ENCODE assay signal across 1 cellular context in the genomic region with DNA sequence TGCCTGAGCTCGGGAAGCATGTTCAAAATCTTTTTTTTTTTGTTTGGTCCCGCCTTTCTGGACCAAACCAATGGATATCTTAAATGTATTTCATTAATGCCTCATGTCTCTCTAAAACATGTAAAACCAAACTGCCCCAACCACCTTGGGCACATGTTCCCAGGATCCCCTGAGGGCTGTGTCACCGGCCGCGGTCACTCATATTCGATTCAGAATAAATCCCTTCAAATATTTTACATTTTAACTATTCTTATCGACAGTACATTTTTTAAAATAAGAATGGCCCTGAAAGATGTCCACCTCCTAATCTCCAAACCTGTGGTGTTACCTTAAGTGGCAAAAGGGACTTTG.
TF ChIP-seq lines count a peak whose summit lies in the region.

No MANE protein-coding gene starts in this region.

TF ChIP-seq in K562, 482 proteins besides CTCF, POLR2A, EP300 and RAD21 (continues in another document):
- TF ChIP-seq FOXA1 (IDR thresholded peaks at IDR 0.05; ENCODE audit: borderline replicate concordance) (no peak), PTTG1 (tag; IDR thresholded peaks at IDR 0.05; ENCODE audit: low read depth) (no peak), ETS1 (conservative IDR thresholded peaks at IDR 0.05; ENCODE audit: control insufficient read depth, low read depth, low read length) (no peak), HMG20B (CRISPR knock-in tag; IDR thresholded peaks at IDR 0.05) (no peak), POLR2H (tag; IDR thresholded peaks at IDR 0.05; ENCODE audit: low read depth) (0 out of 2 replicates have a peak, but pooled peaks have one; percentile 35), KAT7 (CRISPR knock-in tag; IDR thresholded peaks at IDR 0.05; ENCODE audit: borderline replicate concordance) (peak; percentile 5; the same call in 1 of the 2 replicates), L3MBTL2 (IDR thresholded peaks at IDR 0.05) (peak; percentile 72), CREB1 (IDR thresholded peaks at IDR 0.05) (no peak), CREB1 (CRISPR knock-in tag; IDR thresholded peaks at IDR 0.05) (no peak), PML (IDR thresholded peaks at IDR 0.05; ENCODE audit: low read length) (0 out of 2 replicates have a peak, but pooled peaks have one; percentile 20), DNMT1 (IDR thresholded peaks at IDR 0.05) (no peak), ARID4B (CRISPR knock-in tag; IDR thresholded peaks at IDR 0.05) (no peak), SMAD4 (CRISPR knock-in tag; conservative IDR thresholded peaks at IDR 0.05) (0 out of 2 replicates have a peak, but pooled peaks have one; percentile 16), CBX1 (IDR thresholded peaks at IDR 0.05; ENCODE audit: low read depth) (no peak), SIX5 (IDR thresholded peaks at IDR 0.05; ENCODE audit: borderline replicate concordance in 1 of 2, insufficient read depth in 1 of 2, low read depth in 1 of 2, low read length in 2 of 2) (no peak), SMAD1 (IDR thresholded peaks at IDR 0.05; ENCODE audit: low read depth, low read length, partially characterized antibody) (no peak), SMAD3 (CRISPR knock-in tag; conservative IDR thresholded peaks at IDR 0.05) (no peak), ZNF639 (CRISPR knock-in tag; conservative IDR thresholded peaks at IDR 0.05 in 1 of 2, IDR thresholded peaks at IDR 0.05 in 1 of 2) (no peak), DMBX1 (CRISPR knock-in tag; IDR thresholded peaks at IDR 0.05; ENCODE audit: borderline replicate concordance) (peak; percentile 41; the same call in 1 of the 2 replicates), HDGF (IDR thresholded peaks at IDR 0.05) (no peak), RBBP5 (IDR thresholded peaks at IDR 0.05; ENCODE audit: borderline replicate concordance, insufficient read depth, low read length, poor library complexity, severe bottlenecking) (no peak), TFAM (CRISPR knock-in tag; conservative IDR thresholded peaks at IDR 0.05) (no peak), ZFX (CRISPR knock-in tag; IDR thresholded peaks at IDR 0.05) (no peak), TEAD4 (IDR thresholded peaks at IDR 0.05; ENCODE audit: low read length) (no peak), TEAD4 (CRISPR knock-in tag; IDR thresholded peaks at IDR 0.05; ENCODE audit: borderline replicate concordance) (no peak), CREBBP (IDR thresholded peaks at IDR 0.05; ENCODE audit: low read depth, low read length) (no peak), HOXB6 (CRISPR knock-in tag; IDR thresholded peaks at IDR 0.05; ENCODE audit: borderline replicate concordance) (no peak), SREBF1 (IDR thresholded peaks at IDR 0.05; ENCODE audit: borderline replicate concordance, low read depth, low read length) (no peak), ZNF79 (CRISPR knock-in tag; IDR thresholded peaks at IDR 0.05; ENCODE audit: low read depth) (no peak), HEY1 (CRISPR knock-in tag; IDR thresholded peaks at IDR 0.05; ENCODE audit: borderline replicate concordance) (no peak), KAT2B (IDR thresholded peaks at IDR 0.05; ENCODE audit: low read depth, low read length) (no peak)
- TF ChIP-seq, protein P1, sequence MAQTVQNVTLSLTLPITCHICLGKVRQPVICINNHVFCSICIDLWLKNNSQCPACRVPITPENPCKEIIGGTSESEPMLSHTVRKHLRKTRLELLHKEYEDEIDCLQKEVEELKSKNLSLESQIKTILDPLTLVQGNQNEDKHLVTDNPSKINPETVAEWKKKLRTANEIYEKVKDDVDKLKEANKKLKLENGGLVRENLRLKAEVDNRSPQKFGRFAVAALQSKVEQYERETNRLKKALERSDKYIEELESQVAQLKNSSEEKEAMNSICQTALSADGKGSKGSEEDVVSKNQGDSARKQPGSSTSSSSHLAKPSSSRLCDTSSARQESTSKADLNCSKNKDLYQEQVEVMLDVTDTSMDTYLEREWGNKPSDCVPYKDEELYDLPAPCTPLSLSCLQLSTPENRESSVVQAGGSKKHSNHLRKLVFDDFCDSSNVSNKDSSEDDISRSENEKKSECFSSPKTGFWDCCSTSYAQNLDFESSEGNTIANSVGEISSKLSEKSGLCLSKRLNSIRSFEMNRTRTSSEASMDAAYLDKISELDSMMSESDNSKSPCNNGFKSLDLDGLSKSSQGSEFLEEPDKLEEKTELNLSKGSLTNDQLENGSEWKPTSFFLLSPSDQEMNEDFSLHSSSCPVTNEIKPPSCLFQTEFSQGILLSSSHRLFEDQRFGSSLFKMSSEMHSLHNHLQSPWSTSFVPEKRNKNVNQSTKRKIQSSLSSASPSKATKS (CRISPR knock-in tag; IDR thresholded peaks at IDR 0.05) = no peak
- TF ChIP-seq, protein P2, sequence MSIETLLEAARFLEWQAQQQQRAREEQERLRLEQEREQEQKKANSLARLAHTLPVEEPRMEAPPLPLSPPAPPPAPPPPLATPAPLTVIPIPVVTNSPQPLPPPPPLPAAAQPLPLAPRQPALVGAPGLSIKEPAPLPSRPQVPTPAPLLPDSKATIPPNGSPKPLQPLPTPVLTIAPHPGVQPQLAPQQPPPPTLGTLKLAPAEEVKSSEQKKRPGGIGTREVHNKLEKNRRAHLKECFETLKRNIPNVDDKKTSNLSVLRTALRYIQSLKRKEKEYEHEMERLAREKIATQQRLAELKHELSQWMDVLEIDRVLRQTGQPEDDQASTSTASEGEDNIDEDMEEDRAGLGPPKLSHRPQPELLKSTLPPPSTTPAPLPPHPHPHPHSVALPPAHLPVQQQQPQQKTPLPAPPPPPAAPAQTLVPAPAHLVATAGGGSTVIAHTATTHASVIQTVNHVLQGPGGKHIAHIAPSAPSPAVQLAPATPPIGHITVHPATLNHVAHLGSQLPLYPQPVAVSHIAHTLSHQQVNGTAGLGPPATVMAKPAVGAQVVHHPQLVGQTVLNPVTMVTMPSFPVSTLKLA (conservative IDR thresholded peaks at IDR 0.05) = peak in 1 of 2 experiments; percentile 62; a peak in 2 of 4 replicates
- TF ChIP-seq, protein P3, sequence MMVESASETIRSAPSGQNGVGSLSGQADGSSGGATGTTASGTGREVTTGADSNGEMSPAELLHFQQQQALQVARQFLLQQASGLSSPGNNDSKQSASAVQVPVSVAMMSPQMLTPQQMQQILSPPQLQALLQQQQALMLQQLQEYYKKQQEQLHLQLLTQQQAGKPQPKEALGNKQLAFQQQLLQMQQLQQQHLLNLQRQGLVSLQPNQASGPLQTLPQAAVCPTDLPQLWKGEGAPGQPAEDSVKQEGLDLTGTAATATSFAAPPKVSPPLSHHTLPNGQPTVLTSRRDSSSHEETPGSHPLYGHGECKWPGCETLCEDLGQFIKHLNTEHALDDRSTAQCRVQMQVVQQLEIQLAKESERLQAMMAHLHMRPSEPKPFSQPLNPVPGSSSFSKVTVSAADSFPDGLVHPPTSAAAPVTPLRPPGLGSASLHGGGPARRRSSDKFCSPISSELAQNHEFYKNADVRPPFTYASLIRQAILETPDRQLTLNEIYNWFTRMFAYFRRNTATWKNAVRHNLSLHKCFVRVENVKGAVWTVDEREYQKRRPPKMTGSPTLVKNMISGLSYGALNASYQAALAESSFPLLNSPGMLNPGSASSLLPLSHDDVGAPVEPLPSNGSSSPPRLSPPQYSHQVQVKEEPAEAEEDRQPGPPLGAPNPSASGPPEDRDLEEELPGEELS (CRISPR knock-in tag; IDR thresholded peaks at IDR 0.05; ENCODE audit: borderline replicate concordance) = no peak
- TF ChIP-seq, protein P4, sequence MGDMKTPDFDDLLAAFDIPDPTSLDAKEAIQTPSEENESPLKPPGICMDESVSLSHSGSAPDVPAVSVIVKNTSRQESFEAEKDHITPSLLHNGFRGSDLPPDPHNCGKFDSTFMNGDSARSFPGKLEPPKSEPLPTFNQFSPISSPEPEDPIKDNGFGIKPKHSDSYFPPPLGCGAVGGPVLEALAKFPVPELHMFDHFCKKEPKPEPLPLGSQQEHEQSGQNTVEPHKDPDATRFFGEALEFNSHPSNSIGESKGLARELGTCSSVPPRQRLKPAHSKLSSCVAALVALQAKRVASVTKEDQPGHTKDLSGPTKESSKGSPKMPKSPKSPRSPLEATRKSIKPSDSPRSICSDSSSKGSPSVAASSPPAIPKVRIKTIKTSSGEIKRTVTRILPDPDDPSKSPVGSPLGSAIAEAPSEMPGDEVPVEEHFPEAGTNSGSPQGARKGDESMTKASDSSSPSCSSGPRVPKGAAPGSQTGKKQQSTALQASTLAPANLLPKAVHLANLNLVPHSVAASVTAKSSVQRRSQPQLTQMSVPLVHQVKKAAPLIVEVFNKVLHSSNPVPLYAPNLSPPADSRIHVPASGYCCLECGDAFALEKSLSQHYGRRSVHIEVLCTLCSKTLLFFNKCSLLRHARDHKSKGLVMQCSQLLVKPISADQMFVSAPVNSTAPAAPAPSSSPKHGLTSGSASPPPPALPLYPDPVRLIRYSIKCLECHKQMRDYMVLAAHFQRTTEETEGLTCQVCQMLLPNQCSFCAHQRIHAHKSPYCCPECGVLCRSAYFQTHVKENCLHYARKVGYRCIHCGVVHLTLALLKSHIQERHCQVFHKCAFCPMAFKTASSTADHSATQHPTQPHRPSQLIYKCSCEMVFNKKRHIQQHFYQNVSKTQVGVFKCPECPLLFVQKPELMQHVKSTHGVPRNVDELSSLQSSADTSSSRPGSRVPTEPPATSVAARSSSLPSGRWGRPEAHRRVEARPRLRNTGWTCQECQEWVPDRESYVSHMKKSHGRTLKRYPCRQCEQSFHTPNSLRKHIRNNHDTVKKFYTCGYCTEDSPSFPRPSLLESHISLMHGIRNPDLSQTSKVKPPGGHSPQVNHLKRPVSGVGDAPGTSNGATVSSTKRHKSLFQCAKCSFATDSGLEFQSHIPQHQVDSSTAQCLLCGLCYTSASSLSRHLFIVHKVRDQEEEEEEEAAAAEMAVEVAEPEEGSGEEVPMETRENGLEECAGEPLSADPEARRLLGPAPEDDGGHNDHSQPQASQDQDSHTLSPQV (IDR thresholded peaks at IDR 0.05) = peak; percentile 74
- TF ChIP-seq, protein P5, sequence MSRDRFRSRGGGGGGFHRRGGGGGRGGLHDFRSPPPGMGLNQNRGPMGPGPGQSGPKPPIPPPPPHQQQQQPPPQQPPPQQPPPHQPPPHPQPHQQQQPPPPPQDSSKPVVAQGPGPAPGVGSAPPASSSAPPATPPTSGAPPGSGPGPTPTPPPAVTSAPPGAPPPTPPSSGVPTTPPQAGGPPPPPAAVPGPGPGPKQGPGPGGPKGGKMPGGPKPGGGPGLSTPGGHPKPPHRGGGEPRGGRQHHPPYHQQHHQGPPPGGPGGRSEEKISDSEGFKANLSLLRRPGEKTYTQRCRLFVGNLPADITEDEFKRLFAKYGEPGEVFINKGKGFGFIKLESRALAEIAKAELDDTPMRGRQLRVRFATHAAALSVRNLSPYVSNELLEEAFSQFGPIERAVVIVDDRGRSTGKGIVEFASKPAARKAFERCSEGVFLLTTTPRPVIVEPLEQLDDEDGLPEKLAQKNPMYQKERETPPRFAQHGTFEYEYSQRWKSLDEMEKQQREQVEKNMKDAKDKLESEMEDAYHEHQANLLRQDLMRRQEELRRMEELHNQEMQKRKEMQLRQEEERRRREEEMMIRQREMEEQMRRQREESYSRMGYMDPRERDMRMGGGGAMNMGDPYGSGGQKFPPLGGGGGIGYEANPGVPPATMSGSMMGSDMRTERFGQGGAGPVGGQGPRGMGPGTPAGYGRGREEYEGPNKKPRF (IDR thresholded peaks at IDR 0.05; ENCODE audit: low read depth, low read length) = no peak
